In the genomic region with DNA sequence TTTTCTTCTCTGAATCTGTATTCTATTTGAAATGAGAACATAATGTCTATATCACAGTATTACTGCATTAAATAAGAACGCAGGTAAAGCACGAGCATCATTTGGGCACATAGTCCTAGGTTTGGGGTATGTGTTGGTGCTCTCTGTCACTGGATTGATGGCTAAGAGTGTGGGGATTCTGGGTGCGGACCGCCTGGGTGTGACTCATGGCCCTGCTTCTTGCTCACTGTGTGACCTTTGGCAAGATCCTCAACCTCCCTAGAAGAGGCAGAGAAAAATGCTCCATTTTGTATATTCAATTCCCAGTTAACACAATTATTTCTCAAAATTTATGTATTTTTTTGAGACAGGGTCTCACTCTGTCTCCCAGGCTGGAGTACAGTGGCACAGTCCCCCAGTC, we compare ENCODE assay signal across 22 cellular contexts.
"Had no signal": no experiment of that assay in that cellular context is flagged by ENCODE, and none has a peak within 500 bp of the region (broad histone marks: within the 10 kb centered on the region; RNA-seq: fewer than 3 reads in every experiment).

No MANE protein-coding gene starts in this region.

- ATAC-seq: left lobe of liver, natural killer cell, T-helper 17 cell had no signal

- H3K4me1 ChIP-seq: prostate gland had no signal

- H3K36me3 ChIP-seq: breast epithelium, esophagus squamous epithelium, prostate gland, tibial artery had no signal

- H3K4me3 ChIP-seq: breast epithelium, coronary artery, esophagus squamous epithelium, prostate gland, skin epidermis, tibial artery had no signal

- DNase-seq: activated CD4-positive, alpha-beta memory T cell treated with anti-CD3 and anti-CD28 coated beads, Interleukin-2, amount 10 ng/mL, durations not matched to agents 7 days and 5 days; activated CD4-positive, alpha-beta T cell treated with anti-CD3 and anti-CD28 coated beads for 48 hours; activated effector memory CD4-positive, alpha-beta T cell treated with anti-CD3 and anti-CD28 coated beads, Interleukin-2, amount 50 U/mL, for 16 hours; activated naive CD4-positive, alpha-beta T cell treated with anti-CD3 and anti-CD28 coated beads, Interleukin-2, amount 10 ng/mL, durations not matched to agents 7 days and 5 days; aorta; cerebellar nuclear complex; endodermal cell; esophagus squamous epithelium; kidney; mammary epithelial cell; midbrain; natural killer cell; stimulated activated CD4-positive, alpha-beta T cell treated with anti-CD3 and anti-CD28 coated beads, Interleukin-1b, Interleukin-23, amount 100 ng/mL, for 48 hours; substantia nigra; SW 1271; T-helper 17 cell; tibial artery had no signal

- H3K27ac ChIP-seq: breast epithelium, prostate gland, skin epidermis had no signal

- H3K9me3 ChIP-seq: breast epithelium, esophagus squamous epithelium, prostate gland, tibial artery had no signal

- H3K27me3 ChIP-seq: breast epithelium, esophagus squamous epithelium, tibial artery had no signal
